ENCODE assay signal across 20 cellular contexts in genomic region chr11:78110830-78111229, GRCh38. TPM values are rescaled to one million over a fixed set of nuclear protein-coding genes. Genes with fewer than 3 reads are reported as not detected.
"Had no signal": no experiment of that assay in that cellular context is flagged by ENCODE, and none has a peak within 500 bp of the region (broad histone marks: within the 10 kb centered on the region; RNA-seq: fewer than 3 reads in every experiment).

No MANE protein-coding gene starts in this region.

- H3K4me1 Mint-ChIP-seq: activated CD8-positive, alpha-beta memory T cell treated with anti-CD3 and anti-CD28 coated beads, Interleukin-2, amount 10 ng/mL, durations not matched to agents 7 days and 5 days had no signal

- H3K27me3 ChIP-seq: gastrocnemius medialis, left lung, right lobe of liver, spleen had no signal

- H3K9me3 Mint-ChIP-seq: activated T-cell treated with anti-CD3 and anti-CD28 coated beads, Interleukin-2, amount 50 U/mL, for 4 hours; memory B cell; nephron had no signal

- H3K4me1 ChIP-seq: gastrocnemius medialis, left lung, psoas muscle, right lobe of liver, spleen had no signal

- H3K9me3 ChIP-seq: gastrocnemius medialis, left lung, psoas muscle, right lobe of liver, spleen had no signal

- H3K4me3 Mint-ChIP-seq: activated CD8-positive, alpha-beta memory T cell treated with anti-CD3 and anti-CD28 coated beads, Interleukin-2, amount 10 ng/mL, durations not matched to agents 7 days and 5 days; activated naive CD8-positive, alpha-beta T cell; activated T-cell treated with anti-CD3 and anti-CD28 coated beads, Interleukin-2, amount 50 U/mL, for 4 hours; memory B cell; nephron had no signal

- H3K27me3 Mint-ChIP-seq: activated CD8-positive, alpha-beta memory T cell treated with anti-CD3 and anti-CD28 coated beads, Interleukin-2, amount 10 ng/mL, durations not matched to agents 7 days and 5 days; activated naive CD8-positive, alpha-beta T cell; memory B cell had no signal

- H3K4me3 ChIP-seq: gastrocnemius medialis, left lung, psoas muscle, right lobe of liver, spleen had no signal

- H3K27ac ChIP-seq: gastrocnemius medialis, left lung, psoas muscle, right lobe of liver, spleen had no signal

- DNase-seq: activated CD4-positive, alpha-beta T cell treated with anti-CD3 and anti-CD28 coated beads, Interleukin-2, amount 50 U/mL, for 4 hours; activated CD8-positive, alpha-beta memory T cell treated with anti-CD3 and anti-CD28 coated beads, Interleukin-2, amount 10 ng/mL, durations not matched to agents 7 days and 5 days; activated gamma-delta T cell; activated T-cell treated with anti-CD3 and anti-CD28 coated beads, Interleukin-2, amount 50 U/mL, for 4 hours; central memory CD4-positive, alpha-beta T cell; dermis blood vessel endothelial cell; gastrocnemius medialis; left lung; psoas muscle; right lobe of liver; spleen; stimulated activated CD4-positive, alpha-beta T cell treated with anti-CD3 and anti-CD28 coated beads, Interleukin-2, amount 100 ng/mL, for 24 hours; stimulated activated naive CD4-positive, alpha-beta T cell treated with Interleukin-2 at 50 U/mL for 16 hours; T-helper 2 cell had no signal

- FAIRE-seq: astrocyte, keratinocyte, TTC549 had no signal

- H3K27ac Mint-ChIP-seq: activated CD8-positive, alpha-beta memory T cell treated with anti-CD3 and anti-CD28 coated beads, Interleukin-2, amount 10 ng/mL, durations not matched to agents 7 days and 5 days; activated naive CD8-positive, alpha-beta T cell; memory B cell; nephron had no signal

RNA-seq across cellular contexts. Expression of gene THRSP, which starts 47.2 kb away (rescaled TPM):
- total RNA-seq: activated CD8-positive, alpha-beta memory T cell treated with anti-CD3 and anti-CD28 coated beads, Interleukin-2, amount 10 ng/mL, durations not matched to agents 7 days and 5 days; activated T-cell treated with anti-CD3 and anti-CD28 coated beads, Interleukin-2, amount 50 U/mL, for 4 hours; astrocyte; dermis blood vessel endothelial cell; left lung; spleen had no signal
- polyA plus RNA-seq: keratinocyte had no signal
